Comparison of ENCODE assay signal across 11 cellular contexts in genomic region chr7:135678612-135679575, GRCh38. TPM values are rescaled to one million over a fixed set of nuclear protein-coding genes. Genes with fewer than 3 reads are reported as not detected.
DNase-seq lines count a peak whose midpoint lies in the region; ATAC-seq lines count a peak whose summit lies in the region.
"Had no signal": no experiment of that assay in that cellular context is flagged by ENCODE, and none has a peak within 500 bp of the region (broad histone marks: within the 10 kb centered on the region; RNA-seq: fewer than 3 reads in every experiment).

No MANE protein-coding gene starts in this region.

- ATAC-seq in HG02623 (IDR thresholded peaks at IDR 0.05; ENCODE audit: unreplicated experiment) (no peak), HG03196 (IDR thresholded peaks at IDR 0.05; ENCODE audit: unreplicated experiment) (no peak)
- ATAC-seq: activated T-cell treated with anti-CD3 and anti-CD28 coated beads, Interleukin-2, amount 50 U/mL, for 4 hours had no signal

- DNase-seq in DMS79 treated with DMSO at 0.1 percent for 48 hours (lab: John Stamatoyannopoulos, UW) (peak; percentile 83), NCI-H2196 (lab: John Stamatoyannopoulos, UW; ENCODE audit: unreplicated experiment) (peak; percentile 67), dermis blood vessel endothelial cell (peak; percentile 82), myocyte (ENCODE audit: low read depth) (peak; percentile 92), GM19240 (ENCODE audit: insufficient read length, low spot score) (no peak)
- DNase-seq in activated CD4-positive, alpha-beta T cell treated with anti-CD3 and anti-CD28 coated beads for 1 hour: no peak
- DNase-seq: activated T-cell treated with anti-CD3 and anti-CD28 coated beads, Interleukin-2, amount 50 U/mL, for 4 hours; NCI-H187 treated with DMSO at 0.1 percent for 48 hours had no signal

RNA-seq across cellular contexts. Expression of gene STMP1, which starts 16.6 kb away (rescaled TPM):
- total RNA-seq in dermis blood vessel endothelial cell (7.3 and 7.9 TPM in 2 replicates), myocyte (20.7 and 23.2 TPM in 2 replicates)
- 92.7 TPM for polyA plus RNA-seq in myocyte (2012)

RNA-seq across cellular contexts. Expression of gene SLC13A4, which starts 49.1 kb away (rescaled TPM):
- total RNA-seq in dermis blood vessel endothelial cell (not detected in 2 replicates), myocyte (0.03 TPM in 1 of 2 replicates, not detected in the other)
- 2.0 TPM for polyA plus RNA-seq in myocyte (2012)
- total RNA-seq: activated T-cell treated with anti-CD3 and anti-CD28 coated beads, Interleukin-2, amount 50 U/mL, for 4 hours; T-helper 1 cell treated with Interleukin-12 subunit alpha and Interleukin-12 subunit beta and Interleukin-4 antibody, amounts not matched to agents 30 ng/mL and 1 ng/mL, for 36 hours had no signal

Comparison
In these comparisons a context has a peak if more than half of its experiments do, and no peak if none do; other contexts are left out.
1. DNase-seq: peak in DMS79 treated with DMSO at 0.1 percent for 48 hours (single experiment), NCI-H2196 (single experiment), dermis blood vessel endothelial cell (single experiment) and myocyte (single experiment); none in activated CD4-positive, alpha-beta T cell treated with anti-CD3 and anti-CD28 coated beads for 1 hour (single experiment) and GM19240 (single experiment).